Comparison of ENCODE assay signal across 14 cellular contexts in the genomic region with DNA sequence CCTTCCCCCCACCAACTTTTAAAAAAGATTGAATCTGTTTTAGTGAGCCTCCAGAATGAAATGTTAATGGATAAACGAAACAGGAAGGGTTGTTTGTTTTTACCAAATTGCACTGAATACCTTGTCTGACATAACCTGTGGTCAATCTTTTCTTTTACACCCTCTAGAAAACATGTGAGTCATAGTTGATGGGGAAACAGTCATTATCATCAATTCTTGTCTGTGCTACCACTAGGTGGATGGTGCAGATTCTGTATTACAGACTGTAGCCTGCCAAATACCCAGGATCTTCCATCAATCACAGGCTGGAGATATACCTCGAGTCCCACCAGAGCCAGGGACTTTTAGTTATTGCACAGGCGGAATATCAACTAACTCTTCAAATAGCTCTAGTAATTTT. TPM values are rescaled to one million over a fixed set of nuclear protein-coding genes. Genes with fewer than 3 reads are reported as not detected.
A peak's percentile ranks its signal among the peaks of the same experiment; 100 is the strongest.
DNase-seq lines count a peak whose midpoint lies in the region; ATAC-seq, FAIRE-seq and TF ChIP-seq lines count a peak whose summit lies in the region.
"Had no signal": no experiment of that assay in that cellular context is flagged by ENCODE, and none has a peak within 500 bp of the region (broad histone marks: within the 10 kb centered on the region; RNA-seq: fewer than 3 reads in every experiment).

No MANE protein-coding gene starts in this region.

- H3K9ac ChIP-seq in GM12878 (ENCODE audit: control insufficient read depth, insufficient read depth, low read length) = no peak overlapping the region

- H3K27me3 ChIP-seq in GM12878 (replicated peaks in 1 of 2; ENCODE audit: control insufficient read depth in 2 of 2, insufficient read depth in 2 of 2, low read length in 1 of 2) = no peaks in the 10 kb centered on the region
- H3K27me3 ChIP-seq: left lung had no signal

- DNase-seq in H4 (ENCODE audit: low spot score) (peak; percentile 3), NCI-H146 (lab: John Stamatoyannopoulos, UW) (peak; percentile 92), GM12878 (ENCODE audit: low read depth, low spot score) (no peak), pons (ENCODE audit: low spot score) (peak; percentile 12), T-cell (no peak), HTR-8/SVneo (ENCODE audit: insufficient read length, low spot score) (no peak)
- DNase-seq in activated CD8-positive, alpha-beta memory T cell treated with anti-CD3 and anti-CD28 coated beads, Interleukin-2, amount 10 ng/mL, durations not matched to agents 7 days and 5 days = no peak
- DNase-seq: activated CD4-positive, CD25-positive, alpha-beta regulatory T cell treated with anti-CD3 and anti-CD28 coated beads, Interleukin-2, amount 50 U/mL, for 72 hours; foreskin fibroblast; left lung; NCI-H2029; Right ventricle myocardium superior; stimulated activated naive CD4-positive, alpha-beta T cell had no signal

- FAIRE-seq in GM12878 (lab: Jason Lieb, UNC) (no peak), HTR-8/SVneo (lab: Jason Lieb, UNC) (no peak)

- H3K36me3 ChIP-seq in GM12878 (ENCODE audit: control insufficient read depth in 2 of 2, insufficient read depth in 2 of 2, low read length in 1 of 2) = no peaks in the 10 kb centered on the region
- H3K36me3 ChIP-seq: left lung had no signal

- no peak overlapping the region for H2AFZ ChIP-seq in GM12878 (ENCODE audit: control insufficient read depth, low read depth, low read length)

- SMC1A ChIA-PET in GM12878 (lab: Charles Lee; ENCODE audit: uncharacterized antibody, unreplicated experiment) = interaction anchor here (0.7 to 1.3 kb wide), 2 partner anchors 8 to 96 kb away, joined by 3 to 4 read pairs; no protein-coding TSS in a partner anchor

- no peaks in the 10 kb centered on the region for H3K4me1 ChIP-seq in GM12878 (ENCODE audit: control insufficient read depth, insufficient read depth, low read length)
- H3K4me1 ChIP-seq: left lung had no signal

- peak; percentile 50 for ATAC-seq in GM12878
- no peak for ATAC-seq in T-cell (replicated peaks in 1 of 4)
- ATAC-seq in activated CD8-positive, alpha-beta memory T cell treated with anti-CD3 and anti-CD28 coated beads, Interleukin-2, amount 10 ng/mL, durations not matched to agents 7 days and 5 days = no peak
- ATAC-seq: left lung had no signal

- H3K27me3 Mint-ChIP-seq in T-cell = no peaks in the 10 kb centered on the region
- no peaks in the 10 kb centered on the region for H3K27me3 Mint-ChIP-seq in activated CD8-positive, alpha-beta memory T cell treated with anti-CD3 and anti-CD28 coated beads, Interleukin-2, amount 10 ng/mL, durations not matched to agents 7 days and 5 days

- H3K9me3 ChIP-seq in GM12878 (replicated peaks; ENCODE audit: control insufficient read depth, insufficient read depth, low read length) = no peaks in the 10 kb centered on the region

- TF ChIP-seq EP300 in GM12878 (IDR thresholded peaks at IDR 0.05; ENCODE audit: borderline replicate concordance in 1 of 2, control insufficient read depth in 1 of 2, low read depth in 2 of 2, low read length in 2 of 2) = no peak

- H3K27ac ChIP-seq in GM12878 (ENCODE audit: control insufficient read depth, insufficient read depth) = no peak overlapping the region
- H3K27ac ChIP-seq: left lung had no signal

- no peak overlapping the region for H3K4me3 ChIP-seq in GM12878
- H3K4me3 ChIP-seq: left lung had no signal

- POLR2A ChIA-PET in GM12878 (lab: Charles Lee) (no interaction called here), T-cell (lab: Charles Lee) (no interaction called here)

- TF ChIP-seq RAD21 in GM12878 (IDR thresholded peaks at IDR 0.05; ENCODE audit: insufficient read depth, low read depth, low read length) = no peak

- no peaks in the 10 kb centered on the region for H3K4me1 Mint-ChIP-seq in T-cell
- no peaks in the 10 kb centered on the region for H3K4me1 Mint-ChIP-seq in activated CD8-positive, alpha-beta memory T cell treated with anti-CD3 and anti-CD28 coated beads, Interleukin-2, amount 10 ng/mL, durations not matched to agents 7 days and 5 days
- H3K4me1 Mint-ChIP-seq: central memory CD8-positive, alpha-beta T cell had no signal

- in situ Hi-C loops in GM12878 (cut with MboI) = no loop called here

- H3K27ac Mint-ChIP-seq in T-cell = no peak overlapping the region
- H3K27ac Mint-ChIP-seq in activated CD8-positive, alpha-beta memory T cell treated with anti-CD3 and anti-CD28 coated beads, Interleukin-2, amount 10 ng/mL, durations not matched to agents 7 days and 5 days = no peak overlapping the region

- no peaks in the 10 kb centered on the region for H3K36me3 Mint-ChIP-seq in T-cell
- H3K36me3 Mint-ChIP-seq in activated CD8-positive, alpha-beta memory T cell treated with anti-CD3 and anti-CD28 coated beads, Interleukin-2, amount 10 ng/mL, durations not matched to agents 7 days and 5 days = no peaks in the 10 kb centered on the region

- no peak overlapping the region for H3K4me2 ChIP-seq in GM12878 (ENCODE audit: control insufficient read depth, insufficient read depth)

- no peaks in the 10 kb centered on the region for H3K79me2 ChIP-seq in GM12878 (ENCODE audit: control insufficient read depth, insufficient read depth, low read length)

- H3K4me3 Mint-ChIP-seq in T-cell = no peak overlapping the region
- H3K4me3 Mint-ChIP-seq in activated CD8-positive, alpha-beta memory T cell treated with anti-CD3 and anti-CD28 coated beads, Interleukin-2, amount 10 ng/mL, durations not matched to agents 7 days and 5 days = no peak overlapping the region
- H3K4me3 Mint-ChIP-seq: central memory CD8-positive, alpha-beta T cell had no signal

- intact Hi-C loops in GM12878 (cut with micrococcal nuclease; ENCODE audit: unreplicated experiment) = no loop called here

- RAD21 ChIA-PET in GM12878 (lab: Charles Lee; ENCODE audit: unreplicated experiment) = interaction anchor here (0.7 kb wide), 1 partner anchor 46 kb away, joined by 3 read pairs; no protein-coding TSS in a partner anchor

- TF ChIP-seq CTCF in GM12878 (IDR thresholded peaks at IDR 0.05 in 2 of 3, conservative IDR thresholded peaks at IDR 0.05 in 1 of 3; ENCODE audit: control insufficient read depth in 2 of 3, extremely low read depth in 1 of 3, insufficient read depth in 1 of 3, low read depth in 3 of 3, low read length in 3 of 3) = no peak

- WGBS in GM12878 (ENCODE audit: insufficient coverage, insufficient replicate concordance, low lambda C conversion rate, missing lambda C conversion rate) = 0% methylated on average over 3 of the region's 3 CpGs

- CTCF ChIA-PET in GM12878 (lab: Yijun Ruan, JAX) (interaction anchor here (0.9 to 1.4 kb wide), 2 partner anchors 8 to 35 kb away, joined by 3 to 4 read pairs; no protein-coding TSS in a partner anchor), T-cell (lab: Charles Lee) (interaction anchor here in 1 of 2 donors (0.6 kb wide), 1 partner anchor 72 kb away, joined by 3 read pairs; no protein-coding TSS in a partner anchor)
- CTCF ChIA-PET in activated CD8-positive, alpha-beta memory T cell treated with anti-CD3 and anti-CD28 coated beads, Interleukin-2, amount 10 ng/mL, durations not matched to agents 7 days and 5 days (lab: Charles Lee) = no interaction called here

- H4K20me1 ChIP-seq in GM12878 (ENCODE audit: control insufficient read depth, insufficient read depth) = no peaks in the 10 kb centered on the region

- peaks cover 9 to 24% (median 13%) of the 10 kb centered on the region in 3 donors for H3K9me3 Mint-ChIP-seq in T-cell
- H3K9me3 Mint-ChIP-seq in activated CD8-positive, alpha-beta memory T cell treated with anti-CD3 and anti-CD28 coated beads, Interleukin-2, amount 10 ng/mL, durations not matched to agents 7 days and 5 days (ENCODE audit: low read depth) = peaks cover 5% of the 10 kb centered on the region
- H3K9me3 Mint-ChIP-seq: central memory CD8-positive, alpha-beta T cell had no signal

- BruUV-seq in GM12878 (replicated peaks; lab: Mats Ljungman, UMichigan) = no TSS peak

- TF ChIP-seq POLR2A in GM12878 (IDR thresholded peaks at IDR 0.05; ENCODE audit: low read depth, low read length) = no peak

TF ChIP-seq in GM12878, 131 proteins besides CTCF, POLR2A, EP300 and RAD21 (continues in another document):
- TF ChIP-seq, protein P1, sequence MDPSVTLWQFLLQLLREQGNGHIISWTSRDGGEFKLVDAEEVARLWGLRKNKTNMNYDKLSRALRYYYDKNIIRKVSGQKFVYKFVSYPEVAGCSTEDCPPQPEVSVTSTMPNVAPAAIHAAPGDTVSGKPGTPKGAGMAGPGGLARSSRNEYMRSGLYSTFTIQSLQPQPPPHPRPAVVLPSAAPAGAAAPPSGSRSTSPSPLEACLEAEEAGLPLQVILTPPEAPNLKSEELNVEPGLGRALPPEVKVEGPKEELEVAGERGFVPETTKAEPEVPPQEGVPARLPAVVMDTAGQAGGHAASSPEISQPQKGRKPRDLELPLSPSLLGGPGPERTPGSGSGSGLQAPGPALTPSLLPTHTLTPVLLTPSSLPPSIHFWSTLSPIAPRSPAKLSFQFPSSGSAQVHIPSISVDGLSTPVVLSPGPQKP (IDR thresholded peaks at IDR 0.05; ENCODE audit: low read depth, low read length) = no peak
- no peak for TF ChIP-seq SPI1 (IDR thresholded peaks at IDR 0.05; ENCODE audit: borderline replicate concordance, insufficient read depth, low read depth, low read length)
- TF ChIP-seq TAF1 (IDR thresholded peaks at IDR 0.05; ENCODE audit: borderline replicate concordance, low read depth, low read length) = no peak
- TF ChIP-seq BMI1 (IDR thresholded peaks at IDR 0.05; ENCODE audit: borderline replicate concordance) = no peak
- TF ChIP-seq SMAD1 (IDR thresholded peaks at IDR 0.05; ENCODE audit: low read depth, partially characterized antibody) = no peak

RNA-seq across cellular contexts. Expression of gene PKIB, which starts 29.5 kb away (rescaled TPM):
- total RNA-seq in H4 (2014; rRNA removed; shearing (Covaris generic)) = 3.1 and 5.2 TPM in 2 replicates
- 2.0 and 2.7 TPM in 2 replicates for total RNA-seq in GM12878 (2013; cell fraction: nucleolus; rRNA removed)
- total RNA-seq in GM12878 (2014; rRNA removed) (0.51 and 1.1 TPM in 2 replicates), GM12878 (2014; rRNA removed; fragmentation: Illumina TruSeq; extraction: Trizol) (0.88 and 0.94 TPM in 2 replicates), GM12878 (2021) (0.19 and 0.74 TPM in 2 replicates), T-cell (1 to 10 TPM in 3 of 5 donors, under 1 TPM in 2; 0.47 to 2.1 (median 1.1) TPM)
- polyA plus RNA-seq in GM12878 (2011; ENCODE audit: low read depth) = 0.49 TPM
- polyA plus RNA-seq in GM12878 (2011; rRNA removed) (1.6 and 1.8 TPM in 2 replicates), GM12878 (2014; fragmentation: Illumina TruSeq; extraction: Trizol) (0.87 TPM in 1 of 2 replicates, not detected in the other), GM12878 (2014; fragmentation: Nextera tagmentation; extraction: Ambion mirVana) (1 to 10 TPM in 1 of 2 experiments, under 1 TPM in 1; 0.97 to 1.8 TPM), GM12878 (2014; rRNA removed) (0.20 and 0.49 TPM in 2 replicates), GM12878 (2016; fragmentation: Nextera tagmentation; extraction: Ambion mirVana) (under 1 TPM; 0.82 to 0.87 TPM)
- polyA plus RNA-seq in GM12878 (2011; cell fraction: cytosol; rRNA removed) = 0.42 and 0.49 TPM in 2 replicates
- 0.70 and 1.1 TPM in 2 replicates for polyA plus RNA-seq in GM12878 (2011; cell fraction: nucleus; rRNA removed)
- polyA plus RNA-seq in GM12878 (2012) = 1.00 and 1.3 TPM in 2 replicates
- 0.62 TPM in 1 of 2 replicates, not detected in the other for polyA minus RNA-seq in GM12878 (2011; rRNA and poly(A)+ RNA removed)
- polyA minus RNA-seq in GM12878 (2011; cell fraction: cytosol; rRNA and poly(A)+ RNA removed) = not detected in 2 replicates
- 1.2 and 2.2 TPM in 2 replicates for polyA minus RNA-seq in GM12878 (2011; cell fraction: nucleus; rRNA and poly(A)+ RNA removed)
- under 1 TPM; 0.47 to 0.91 TPM for total RNA-seq in activated CD8-positive, alpha-beta memory T cell treated with anti-CD3 and anti-CD28 coated beads, Interleukin-2, amount 10 ng/mL, durations not matched to agents 7 days and 5 days

Comparison
In these comparisons a context has a peak if more than half of its experiments do, and no peak if none do; other contexts are left out.
1. DNase-seq: peak in H4 (single experiment), NCI-H146 (single experiment) and pons (single experiment); none in GM12878 (single experiment), T-cell (0 of 34), activated CD8-positive, alpha-beta memory T cell treated with anti-CD3 and anti-CD28 coated beads, Interleukin-2, amount 10 ng/mL, durations not matched to agents 7 days and 5 days (single experiment) and HTR-8/SVneo (single experiment).